1 cellular context compared by ENCODE assay signal in the genomic region with DNA sequence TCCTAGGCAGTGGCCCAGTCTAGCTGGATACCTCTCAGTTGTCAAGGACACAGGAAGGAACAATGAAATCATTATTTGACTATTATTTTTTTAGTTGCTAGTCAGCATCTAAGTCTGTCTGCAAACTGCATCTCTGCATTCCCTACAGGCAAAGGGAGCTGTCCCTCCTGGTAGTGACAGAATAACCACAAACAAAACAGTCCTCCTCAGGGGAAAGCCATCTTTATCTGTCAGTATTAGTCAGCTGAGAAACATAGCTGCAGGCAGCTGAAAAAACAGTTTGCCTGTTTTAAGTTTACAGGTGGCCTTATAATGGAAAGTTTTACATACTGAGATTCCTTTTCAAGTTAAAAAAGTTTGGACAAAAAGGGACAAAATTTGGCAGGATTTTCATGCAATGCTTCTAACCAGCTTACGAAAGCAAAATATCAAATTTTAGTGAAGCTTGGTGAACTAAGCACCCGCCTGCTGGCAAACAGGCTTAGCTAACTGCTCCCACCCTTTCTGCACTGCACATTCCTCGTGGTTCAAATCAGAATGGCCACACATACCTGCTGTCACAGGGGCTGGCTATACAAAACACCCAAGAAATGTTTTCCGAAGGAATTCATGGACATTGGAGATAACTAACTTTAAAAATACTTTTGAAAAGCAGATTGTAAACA.
TF ChIP-seq lines count a peak whose summit lies in the region.

No MANE protein-coding gene starts in this region.

TF ChIP-seq in GM23338, 12 proteins besides CTCF, POLR2A, EP300 and RAD21 (continued from another document):
- TF ChIP-seq ZNF114 (CRISPR knock-in tag; IDR thresholded peaks at IDR 0.05) = no peak
- TF ChIP-seq NANOG (IDR thresholded peaks at IDR 0.05; ENCODE audit: borderline replicate concordance) = no peak
- TF ChIP-seq, protein P1, sequence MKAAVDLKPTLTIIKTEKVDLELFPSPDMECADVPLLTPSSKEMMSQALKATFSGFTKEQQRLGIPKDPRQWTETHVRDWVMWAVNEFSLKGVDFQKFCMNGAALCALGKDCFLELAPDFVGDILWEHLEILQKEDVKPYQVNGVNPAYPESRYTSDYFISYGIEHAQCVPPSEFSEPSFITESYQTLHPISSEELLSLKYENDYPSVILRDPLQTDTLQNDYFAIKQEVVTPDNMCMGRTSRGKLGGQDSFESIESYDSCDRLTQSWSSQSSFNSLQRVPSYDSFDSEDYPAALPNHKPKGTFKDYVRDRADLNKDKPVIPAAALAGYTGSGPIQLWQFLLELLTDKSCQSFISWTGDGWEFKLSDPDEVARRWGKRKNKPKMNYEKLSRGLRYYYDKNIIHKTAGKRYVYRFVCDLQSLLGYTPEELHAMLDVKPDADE (IDR thresholded peaks at IDR 0.05) = no peak
- no peak for TF ChIP-seq POLR2AphosphoS5 (IDR thresholded peaks at IDR 0.05; ENCODE audit: low read depth)
- TF ChIP-seq CREB1 (CRISPR knock-in tag; IDR thresholded peaks at IDR 0.05; ENCODE audit: low read depth) = no peak
- no peak for TF ChIP-seq ZNF462 (CRISPR knock-in tag; IDR thresholded peaks at IDR 0.05)
